8 cellular contexts compared by ENCODE assay signal in genomic region chr2:183038341-183039300, GRCh38. TPM values are rescaled to one million over a fixed set of nuclear protein-coding genes. Genes with fewer than 3 reads are reported as not detected.
DNase-seq lines count a peak whose midpoint lies in the region; ATAC-seq and TF ChIP-seq lines count a peak whose summit lies in the region.

NCKAP1 (minus strand) TSS chr2:183038457; CDS start chr2:183038099, 358 bp downstream.

- peak; percentile 51 to 73 for TF ChIP-seq POLR2A in gastrocnemius medialis (IDR thresholded peaks at IDR 0.05)

- in situ Hi-C loops in T47D (cut with HindIII; ENCODE audit: low pct_unique_long_range_greater_than_20kb, low sequenced_read_pairs) = no loop called here
- in situ Hi-C loops in gastrocnemius medialis (cut with MboI; ENCODE audit: low sequenced_read_pairs in 4 of 4) = no loop called here

- H3K36me3 ChIP-seq in iPS-15b (ENCODE audit: control insufficient read depth, insufficient read depth, low read length) (no peaks in the 10 kb centered on the region), gastrocnemius medialis (no peaks in the 10 kb centered on the region)

- H3K27ac ChIP-seq in VCaP (peak within 1 kb of the TSS; percentile 94), gastrocnemius medialis (peak within 1 kb of the TSS; percentile 96 to 99 (median 97))

- H3K9me3 ChIP-seq in iPS-15b (ENCODE audit: control insufficient read depth, insufficient read depth, low read length) (no peaks in the 10 kb centered on the region), gastrocnemius medialis (no peaks in the 10 kb centered on the region)

- ATAC-seq in HG02610 (IDR thresholded peaks at IDR 0.05; ENCODE audit: unreplicated experiment) = peak; percentile 74
- ATAC-seq in gastrocnemius medialis = peak; percentile 72 to 77

- H3K4me3 ChIP-seq in iPS-15b (ENCODE audit: low read depth, low read length) = peak within 1 kb of the TSS; percentile 90
- peak within 1 kb of the TSS; percentile 61 to 87 (median 78) for H3K4me3 ChIP-seq in gastrocnemius medialis

- H3K27me3 ChIP-seq in iPS-15b (ENCODE audit: control insufficient read depth, insufficient read depth, low read length) (peaks cover 8% of the 10 kb centered on the region), gastrocnemius medialis (no peaks in the 10 kb centered on the region)

- peak within 1 kb of the TSS; percentile 85 for H3K9ac ChIP-seq in iPS-15b (ENCODE audit: low read depth, low read length)

- DNase-seq in NCI-H1694 (lab: John Stamatoyannopoulos, UW) (peak; percentile 64), T47D (ENCODE audit: low read depth in 1 of 2, low spot score in 1 of 2) (peak; percentile 71 to 84), gastrocnemius medialis (peak; percentile 75 to 89), NOMO-1 treated with dmso at 0.1 percent for 144 hours (lab: John Stamatoyannopoulos, UW; ENCODE audit: unreplicated experiment) (no peak)

- peak; percentile 68 for TF ChIP-seq CTCF in GM12873 (IDR thresholded peaks at IDR 0.05; ENCODE audit: insufficient read depth, low read depth, low read length, missing control alignments)
- TF ChIP-seq CTCF in VCaP (conservative IDR thresholded peaks at IDR 0.05) = peak; percentile 95
- TF ChIP-seq CTCF in gastrocnemius medialis (IDR thresholded peaks at IDR 0.05 in 4 of 5, conservative IDR thresholded peaks at IDR 0.05 in 1 of 5) = peak; percentile 80 to 99 (median 99)

- intact Hi-C loops in gastrocnemius medialis (cut with DNase I; ENCODE audit: low total_unique reads) = loop anchor here (1.0 to 10.0 kb wide), 5 partner anchors 40 to 1146 kb away; partner anchors contain the start of genes DUSP19, FRZB, ITPRID2 and NUP35

- H3K4me1 ChIP-seq in iPS-15b (ENCODE audit: control insufficient read depth, insufficient read depth, low read length) (peaks cover 14% of the 10 kb centered on the region), gastrocnemius medialis (peaks cover 33 to 36% of the 10 kb centered on the region in 2 donors)

RNA-seq across cellular contexts. Expression of gene NCKAP1, which starts in this region (rescaled TPM):
- total RNA-seq in gastrocnemius medialis = 100 to 1,000 TPM; 152 to 303 (median 168) TPM
